ENCODE assay signal across 8 cellular contexts in the genomic region with DNA sequence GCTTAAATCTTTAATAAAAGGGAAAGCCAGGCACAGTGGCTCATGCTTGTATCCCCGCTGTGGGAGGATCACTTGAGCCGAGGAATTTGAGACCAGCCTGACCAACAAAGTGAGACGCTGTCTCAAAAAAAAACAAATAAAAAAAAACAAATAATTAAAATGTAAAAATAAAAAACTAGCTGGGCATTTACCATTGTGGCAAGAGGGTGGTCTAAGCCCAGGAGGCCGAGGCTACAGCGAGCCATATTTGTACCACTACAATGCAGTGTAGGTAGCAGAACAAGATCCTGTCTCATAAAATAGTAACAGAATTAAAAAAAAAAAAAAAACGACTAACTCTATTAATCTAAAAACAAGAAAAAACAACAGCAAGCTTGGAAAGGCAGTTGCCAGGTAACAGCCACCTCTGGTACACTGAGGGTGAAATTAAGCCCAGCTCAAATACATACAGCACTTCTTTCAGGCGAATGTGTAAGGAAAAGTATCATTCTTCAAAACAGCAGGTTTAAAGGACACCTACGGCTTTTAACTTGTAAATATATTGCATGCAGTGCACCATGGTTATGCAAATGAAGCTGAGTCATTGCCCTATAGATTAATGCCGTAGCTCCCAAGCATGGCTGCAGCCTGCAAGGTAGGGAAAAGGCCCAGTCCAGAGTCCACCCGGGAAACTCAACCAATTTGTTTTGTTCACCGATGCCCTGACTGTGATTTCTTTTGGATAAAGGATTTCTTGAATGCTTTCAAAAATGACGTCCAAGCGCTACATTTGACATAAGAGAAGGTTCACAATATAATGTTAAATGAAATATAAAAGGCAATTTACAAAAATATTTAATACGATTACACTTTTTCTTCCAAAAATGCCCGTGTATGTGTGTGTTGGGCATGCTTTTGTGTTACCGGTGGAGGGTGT. TPM values are rescaled to one million over a fixed set of nuclear protein-coding genes. Genes with fewer than 3 reads are reported as not detected.
A peak's percentile ranks its signal among the peaks of the same experiment; 100 is the strongest.
DNase-seq lines count a peak whose midpoint lies in the region; ATAC-seq and TF ChIP-seq lines count a peak whose summit lies in the region.

No MANE protein-coding gene starts in this region.

- H3K4me3 ChIP-seq in astrocyte of the spinal cord (ENCODE audit: low read depth, low read length) (no peak overlapping the region), mucosa of descending colon (no peak overlapping the region), coronary artery (no peak overlapping the region)

- in situ Hi-C loops in G401 (cut with HindIII; ENCODE audit: low sequenced_read_pairs) = no loop called here
- in situ Hi-C loops in astrocyte of the spinal cord (cut with HindIII; ENCODE audit: low sequenced_read_pairs) = no loop called here

- no peaks in the 10 kb centered on the region for H3K4me1 Mint-ChIP-seq in naive thymus-derived CD8-positive, alpha-beta T cell

- POLR2A ChIA-PET in naive thymus-derived CD8-positive, alpha-beta T cell (lab: Charles Lee) = no interaction called here

- no peaks in the 10 kb centered on the region for H3K4me1 ChIP-seq in mucosa of descending colon (ENCODE audit: low read depth)

- DNase-seq in G401 (ENCODE audit: low spot score) = peak; percentile 32
- DNase-seq in MV-4-11 (lab: John Stamatoyannopoulos, UW) = peak; percentile 58
- peak; percentile 91 for DNase-seq in astrocyte of the spinal cord (ENCODE audit: low read depth, low spot score)
- DNase-seq in mucosa of descending colon = peak in 2 of 3 donors; percentile 62
- DNase-seq in coronary artery (ENCODE audit: low spot score) = no peak
- DNase-seq in NCI-H187 treated with DMSO at 0.1 percent for 48 hours (lab: John Stamatoyannopoulos, UW) = no peak
- DNase-seq in naive thymus-derived CD8-positive, alpha-beta T cell = no peak

- H3K36me3 Mint-ChIP-seq in naive thymus-derived CD8-positive, alpha-beta T cell = no peaks in the 10 kb centered on the region

- H3K27ac Mint-ChIP-seq in naive thymus-derived CD8-positive, alpha-beta T cell = no peak overlapping the region

- ATAC-seq in mucosa of descending colon (peak; percentile 98), GM19463 (IDR thresholded peaks at IDR 0.05; ENCODE audit: unreplicated experiment) (no peak)
- no peak for ATAC-seq in naive thymus-derived CD8-positive, alpha-beta T cell

- no peaks in the 10 kb centered on the region for H3K27me3 Mint-ChIP-seq in naive thymus-derived CD8-positive, alpha-beta T cell

- H3K36me3 ChIP-seq in mucosa of descending colon (ENCODE audit: low read depth) = no peaks in the 10 kb centered on the region

- H3K9me3 ChIP-seq in mucosa of descending colon = no peaks in the 10 kb centered on the region

- no peak for TF ChIP-seq CTCF in astrocyte of the spinal cord (IDR thresholded peaks at IDR 0.05; ENCODE audit: low read depth, low read length)
- no peak for TF ChIP-seq CTCF in mucosa of descending colon (IDR thresholded peaks at IDR 0.05)
- no peak for TF ChIP-seq CTCF in coronary artery (IDR thresholded peaks at IDR 0.05)

- intact Hi-C loops in mucosa of descending colon (cut with DNase I, micrococcal nuclease) = no loop called here

- no peaks in the 10 kb centered on the region for H3K9me3 Mint-ChIP-seq in naive thymus-derived CD8-positive, alpha-beta T cell

- H3K27ac ChIP-seq in coronary artery = no peak overlapping the region

- no peak overlapping the region for H3K4me3 Mint-ChIP-seq in naive thymus-derived CD8-positive, alpha-beta T cell

RNA-seq across cellular contexts. Expression of a gene that starts 14.5 kb away (rescaled TPM):
- total RNA-seq in G401 (2014; rRNA removed; shearing (Covaris generic)) = 17.5 and 20.7 TPM in 2 replicates
- total RNA-seq in mucosa of descending colon = 10 to 100 TPM in 1 of 3 donors, 1 to 10 TPM in 2; 8.5 to 13.2 (median 8.9) TPM
- total RNA-seq in naive thymus-derived CD8-positive, alpha-beta T cell = 10 to 100 TPM; 26.0 to 26.5 TPM
- polyA plus RNA-seq in naive thymus-derived CD8-positive, alpha-beta T cell = 10 to 100 TPM; 15.7 to 28.4 (median 18.4) TPM

RNA-seq across cellular contexts. Expression of a gene that starts 52.3 kb away (rescaled TPM):
- total RNA-seq in G401 (2014; rRNA removed; shearing (Covaris generic)) = 16.2 and 25.0 TPM in 2 replicates
- total RNA-seq in mucosa of descending colon = 10 to 100 TPM; 35.0 to 53.4 (median 46.9) TPM
- 10 to 100 TPM; 13.6 to 16.4 TPM for total RNA-seq in naive thymus-derived CD8-positive, alpha-beta T cell
- 10 to 100 TPM; 13.3 to 17.8 (median 16.7) TPM for polyA plus RNA-seq in naive thymus-derived CD8-positive, alpha-beta T cell

RNA-seq across cellular contexts. Expression of a gene that starts 59.3 kb away (rescaled TPM):
- total RNA-seq in G401 (2014; rRNA removed; shearing (Covaris generic)) = 16.4 and 20.5 TPM in 2 replicates
- 10 to 100 TPM; 15.0 to 19.0 (median 16.0) TPM for total RNA-seq in mucosa of descending colon
- total RNA-seq in naive thymus-derived CD8-positive, alpha-beta T cell = 1 to 10 TPM; 7.8 to 8.2 TPM
- polyA plus RNA-seq in naive thymus-derived CD8-positive, alpha-beta T cell = 1 to 10 TPM; 4.3 to 5.0 (median 4.5) TPM

Comparison
In these comparisons a context has a peak if more than half of its experiments do, and no peak if none do; other contexts are left out.
1. DNase-seq: peak in G401 (single experiment), MV-4-11 (single experiment), astrocyte of the spinal cord (single experiment) and mucosa of descending colon (2 of 3); none in coronary artery (single experiment), NCI-H187 treated with DMSO at 0.1 percent for 48 hours (single experiment) and naive thymus-derived CD8-positive, alpha-beta T cell (0 of 10).